In the genomic region with DNA sequence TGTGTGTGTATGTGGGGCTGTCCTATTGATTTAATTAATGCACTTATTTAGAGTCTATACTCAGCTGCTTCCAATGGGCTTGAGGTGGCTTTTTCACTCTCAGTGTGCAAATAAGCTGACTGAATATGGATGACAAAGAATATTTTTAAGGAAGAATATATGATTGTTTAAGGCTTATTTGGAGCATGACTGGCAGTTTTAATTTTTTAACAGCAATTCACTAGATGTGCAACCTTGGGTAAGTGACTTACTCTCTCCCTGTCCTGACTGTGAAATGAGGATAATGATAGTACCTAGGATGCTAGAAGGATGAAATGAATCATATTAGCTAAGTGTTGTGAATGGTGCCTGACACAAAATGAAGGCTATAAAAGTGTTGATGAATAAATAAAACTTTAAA, we compare ENCODE assay signal across 35 cellular contexts.
"Had no signal": no experiment of that assay in that cellular context is flagged by ENCODE, and none has a peak within 500 bp of the region (broad histone marks: within the 10 kb centered on the region; RNA-seq: fewer than 3 reads in every experiment).

No MANE protein-coding gene starts in this region.

- H3K27me3 Mint-ChIP-seq: activated CD4-positive, alpha-beta memory T cell treated with anti-CD3 and anti-CD28 coated beads for 36 hours; activated CD4-positive, alpha-beta T cell treated with anti-CD3 and anti-CD28 coated beads for 36 hours; activated CD4-positive, alpha-beta T cell treated with anti-CD3 and anti-CD28 coated beads, Interleukin-2, amount 10 ng/mL, durations not matched to agents 24 days and 14 days; activated CD8-positive, alpha-beta memory T cell treated with anti-CD3 and anti-CD28 coated beads, Interleukin-2, amount 10 ng/mL, durations not matched to agents 7 days and 5 days; activated naive CD8-positive, alpha-beta T cell treated with anti-CD3 and anti-CD28 coated beads for 36 hours; activated naive CD8-positive, alpha-beta T cell treated with anti-CD3 and anti-CD28 coated beads, Interleukin-2, amount 50 U/mL, for 24 hours; T-helper 17 cell had no signal

- H3K4me1 Mint-ChIP-seq: activated CD4-positive, alpha-beta T cell treated with anti-CD3 and anti-CD28 coated beads for 36 hours; activated CD4-positive, alpha-beta T cell treated with anti-CD3 and anti-CD28 coated beads, Interleukin-2, amount 10 ng/mL, durations not matched to agents 24 days and 14 days; activated naive CD8-positive, alpha-beta T cell treated with anti-CD3 and anti-CD28 coated beads for 36 hours; activated naive CD8-positive, alpha-beta T cell treated with anti-CD3 and anti-CD28 coated beads, Interleukin-2, amount 50 U/mL, for 24 hours; endodermal cell had no signal

- ATAC-seq: activated CD4-positive, alpha-beta T cell treated with anti-CD3 and anti-CD28 coated beads for 36 hours; activated CD8-positive, alpha-beta memory T cell treated with anti-CD3 and anti-CD28 coated beads, Interleukin-2, amount 10 ng/mL, durations not matched to agents 7 days and 5 days; activated CD8-positive, alpha-beta T cell treated with anti-CD3 and anti-CD28 coated beads, Interleukin-2, amount 10 ng/mL, durations not matched to agents 7 days and 5 days; activated naive CD8-positive, alpha-beta T cell treated with anti-CD3 and anti-CD28 coated beads, Interleukin-2, amount 50 U/mL, for 24 hours; body of pancreas; esophagus mucosa; T-helper 17 cell had no signal

- H3K9me3 Mint-ChIP-seq: activated CD4-positive, alpha-beta memory T cell treated with anti-CD3 and anti-CD28 coated beads for 36 hours; activated CD4-positive, alpha-beta T cell treated with anti-CD3 and anti-CD28 coated beads, Interleukin-2, amount 10 ng/mL, durations not matched to agents 24 days and 14 days; activated naive CD4-positive, alpha-beta T cell treated with anti-CD3 and anti-CD28 coated beads, Interleukin-2, amount 10 ng/mL, durations not matched to agents 7 days and 5 days; activated naive CD8-positive, alpha-beta T cell treated with anti-CD3 and anti-CD28 coated beads for 36 hours; activated naive CD8-positive, alpha-beta T cell treated with anti-CD3 and anti-CD28 coated beads, Interleukin-2, amount 50 U/mL, for 24 hours; activated T-helper 1 cell treated with anti-CD3 and anti-CD28 coated beads, Interleukin-12 subunit alpha, Interleukin-12 subunit beta, Interleukin-2, Interleukin-4 antibody, amounts not matched to agents 30 ng/mL and 10 ng/mL and 1 ng/mL, durations not matched to agents 14 hours and 24 hours and 36 hours; dendritic cell treated with granulocyte-macrophage colony-stimulating factor and Interleukin-4, amounts not matched to agents 40 ng/mL and 50 ng/mL, for 4 days; endodermal cell; T-helper 2 cell treated with Interferon-gamma antibody and Interleukin-4, amounts not matched to agents 5 μg/mL and 100 μg/mL, for 36 hours had no signal

- H3K9me3 ChIP-seq: adrenal gland, body of pancreas, heart left ventricle had no signal

- H3K27ac Mint-ChIP-seq: activated CD4-positive, alpha-beta memory T cell treated with anti-CD3 and anti-CD28 coated beads for 36 hours; activated CD4-positive, alpha-beta T cell treated with anti-CD3 and anti-CD28 coated beads for 36 hours; activated CD4-positive, alpha-beta T cell treated with anti-CD3 and anti-CD28 coated beads, Interleukin-2, amount 10 ng/mL, durations not matched to agents 24 days and 14 days; activated CD8-positive, alpha-beta memory T cell treated with anti-CD3 and anti-CD28 coated beads, Interleukin-2, amount 10 ng/mL, durations not matched to agents 7 days and 5 days; activated CD8-positive, alpha-beta T cell treated with anti-CD3 and anti-CD28 coated beads, Interleukin-2, amount 10 ng/mL, durations not matched to agents 7 days and 5 days; activated naive CD4-positive, alpha-beta T cell treated with anti-CD3 and anti-CD28 coated beads, Interleukin-2, amount 10 ng/mL, durations not matched to agents 7 days and 5 days; activated naive CD8-positive, alpha-beta T cell treated with anti-CD3 and anti-CD28 coated beads for 36 hours; activated naive CD8-positive, alpha-beta T cell treated with anti-CD3 and anti-CD28 coated beads, Interleukin-2, amount 50 U/mL, for 24 hours; dendritic cell treated with granulocyte-macrophage colony-stimulating factor and Interleukin-4, amounts not matched to agents 40 ng/mL and 50 ng/mL, for 4 days; endodermal cell; T-helper 17 cell; T-helper 2 cell treated with Interferon-gamma antibody and Interleukin-4, amounts not matched to agents 5 μg/mL and 100 μg/mL, for 36 hours had no signal

- H3K4me3 ChIP-seq: adrenal gland, body of pancreas, coronary artery, dorsolateral prefrontal cortex, heart left ventricle had no signal

- H3K4me3 Mint-ChIP-seq: activated CD4-positive, alpha-beta memory T cell treated with anti-CD3 and anti-CD28 coated beads for 36 hours; activated CD4-positive, alpha-beta T cell treated with anti-CD3 and anti-CD28 coated beads for 36 hours; activated CD4-positive, alpha-beta T cell treated with anti-CD3 and anti-CD28 coated beads, Interleukin-2, amount 10 ng/mL, durations not matched to agents 24 days and 14 days; activated CD8-positive, alpha-beta memory T cell treated with anti-CD3 and anti-CD28 coated beads, Interleukin-2, amount 10 ng/mL, durations not matched to agents 7 days and 5 days; activated CD8-positive, alpha-beta T cell treated with anti-CD3 and anti-CD28 coated beads, Interleukin-2, amount 10 ng/mL, durations not matched to agents 7 days and 5 days; activated naive CD4-positive, alpha-beta T cell treated with anti-CD3 and anti-CD28 coated beads, Interleukin-2, amount 10 ng/mL, durations not matched to agents 7 days and 5 days; activated naive CD8-positive, alpha-beta T cell treated with anti-CD3 and anti-CD28 coated beads for 36 hours; activated naive CD8-positive, alpha-beta T cell treated with anti-CD3 and anti-CD28 coated beads, Interleukin-2, amount 50 U/mL, for 24 hours; activated T-helper 1 cell treated with anti-CD3 and anti-CD28 coated beads, Interleukin-12 subunit alpha, Interleukin-12 subunit beta, Interleukin-2, Interleukin-4 antibody, amounts not matched to agents 30 ng/mL and 10 ng/mL and 1 ng/mL, durations not matched to agents 14 hours and 24 hours and 36 hours; dendritic cell treated with granulocyte-macrophage colony-stimulating factor and Interleukin-4, amounts not matched to agents 40 ng/mL and 50 ng/mL, for 4 days; endodermal cell; T-helper 17 cell; T-helper 2 cell treated with Interferon-gamma antibody and Interleukin-4, amounts not matched to agents 5 μg/mL and 100 μg/mL, for 36 hours had no signal

- H3K36me3 Mint-ChIP-seq: activated naive CD4-positive, alpha-beta T cell treated with anti-CD3 and anti-CD28 coated beads, Interleukin-2, amount 10 ng/mL, durations not matched to agents 7 days and 5 days; activated naive CD8-positive, alpha-beta T cell treated with anti-CD3 and anti-CD28 coated beads for 36 hours had no signal

- H3K27ac ChIP-seq: adrenal gland, body of pancreas, coronary artery, dorsolateral prefrontal cortex had no signal

- DNase-seq: activated CD4-positive, alpha-beta memory T cell treated with anti-CD3 and anti-CD28 coated beads for 36 hours; activated CD4-positive, alpha-beta T cell treated with anti-CD3 and anti-CD28 coated beads for 36 hours; activated CD4-positive, alpha-beta T cell treated with anti-CD3 and anti-CD28 coated beads, Interleukin-2, amount 10 ng/mL, durations not matched to agents 24 days and 14 days; activated CD4-positive, CD25-positive, alpha-beta regulatory T cell; activated CD4-positive, CD25-positive, alpha-beta regulatory T cell treated with anti-CD3 and anti-CD28 coated beads, Interleukin-2, amount 50 U/mL, for 72 hours; activated CD8-positive, alpha-beta memory T cell treated with anti-CD3 and anti-CD28 coated beads, Interleukin-2, amount 10 ng/mL, durations not matched to agents 7 days and 5 days; activated CD8-positive, alpha-beta memory T cell treated with anti-CD3 and anti-CD28 coated beads, Interleukin-2, amount 50 U/mL, for 4 hours; activated CD8-positive, alpha-beta T cell treated with anti-CD3 and anti-CD28 coated beads, Interleukin-2, amount 10 ng/mL, durations not matched to agents 7 days and 5 days; activated gamma-delta T cell; activated naive CD4-positive, alpha-beta T cell; activated naive CD4-positive, alpha-beta T cell treated with anti-CD3 and anti-CD28 coated beads, Interleukin-2, amount 10 ng/mL, durations not matched to agents 7 days and 5 days; activated naive CD8-positive, alpha-beta T cell treated with anti-CD3 and anti-CD28 coated beads for 36 hours; activated naive CD8-positive, alpha-beta T cell treated with anti-CD3 and anti-CD28 coated beads, Interleukin-2, amount 50 U/mL, for 24 hours; activated T-cell treated with anti-CD3 and anti-CD28 coated beads, Interleukin-2, amount 50 U/mL, for 1 hour; activated T-cell treated with anti-CD3 and anti-CD28 coated beads, Interleukin-2, amount 50 U/mL, for 48 hours; adrenal gland; amygdala; aorta; body of pancreas; central memory CD4-positive, alpha-beta T cell; dorsolateral prefrontal cortex; effector memory CD4-positive, alpha-beta T cell; endodermal cell; foreskin fibroblast; glutamatergic neuron; heart left ventricle; T-helper 1 cell; T-helper 17 cell; T1000 had no signal

- H3K4me1 ChIP-seq: adrenal gland had no signal

- H3K36me3 ChIP-seq: adrenal gland had no signal

- FAIRE-seq: frontal cortex had no signal

- H3K27me3 ChIP-seq: adrenal gland, body of pancreas, dorsolateral prefrontal cortex, heart left ventricle had no signal
